Comparison of ENCODE assay signal across 8 cellular contexts in the genomic region with DNA sequence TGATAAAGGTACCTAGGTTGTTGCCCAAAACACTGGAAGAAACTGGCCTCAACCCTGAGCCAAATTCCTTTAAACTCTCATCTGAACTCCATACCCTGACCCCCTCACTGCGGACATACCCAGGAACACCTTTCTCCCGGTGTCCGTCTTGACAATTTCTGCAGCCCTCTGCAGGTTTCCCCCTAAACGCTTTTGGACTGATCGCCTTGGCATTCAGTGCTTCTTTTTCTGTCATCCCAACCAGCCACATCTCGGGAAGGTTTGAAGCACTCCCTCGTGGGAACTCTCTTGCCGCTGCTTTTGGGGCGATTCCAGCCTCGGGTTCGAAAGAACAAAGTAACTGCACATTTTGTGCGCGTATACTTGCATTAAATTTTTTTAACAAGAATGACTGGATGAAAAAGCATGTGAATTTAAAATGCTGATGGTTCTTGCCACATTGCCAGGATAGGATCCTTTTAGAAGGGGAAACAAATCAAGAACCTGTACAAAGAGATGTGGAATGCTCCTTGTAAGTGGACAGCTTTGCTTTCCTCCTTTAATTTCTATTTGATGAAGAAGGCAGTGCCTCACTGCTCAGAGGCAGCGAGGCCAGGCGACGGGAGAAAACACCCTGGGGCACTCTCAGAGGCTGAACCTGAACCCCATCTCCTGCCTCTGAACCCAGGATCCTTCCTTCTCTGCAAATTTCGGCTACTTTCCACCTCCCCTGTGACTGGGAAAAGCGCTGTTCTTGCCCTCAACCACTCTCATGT. TPM values are rescaled to one million over a fixed set of nuclear protein-coding genes. Genes with fewer than 3 reads are reported as not detected.
DNase-seq lines count a peak whose midpoint lies in the region; ATAC-seq, FAIRE-seq and TF ChIP-seq lines count a peak whose summit lies in the region.

No MANE protein-coding gene starts in this region.

- H3K9me3 ChIP-seq in keratinocyte (ENCODE audit: control insufficient read depth, low read depth, low read length), result no peaks in the 10 kb centered on the region
- H3K9me3 ChIP-seq in subcutaneous abdominal adipose tissue (ENCODE audit: control insufficient read depth in 5 of 5, low read length in 5 of 5), result no peaks in the 10 kb centered on the region

- H3K9ac ChIP-seq in keratinocyte (ENCODE audit: control insufficient read depth, extremely low read depth, insufficient read depth, low read length) (peak overlapping the region; percentile 100), subcutaneous abdominal adipose tissue (ENCODE audit: low read length in 5 of 5) (peak overlapping the region; percentile 78 to 99 (median 98))

- H3K4me3 ChIP-seq in astrocyte of the spinal cord (ENCODE audit: low read depth, low read length), result peak overlapping the region; percentile 71
- H3K4me3 ChIP-seq in keratinocyte (ENCODE audit: control insufficient read depth in 2 of 3, extremely low read depth in 1 of 3, insufficient read depth in 2 of 3, low read depth in 1 of 3, low read length in 3 of 3), result peak overlapping the region; percentile 90 to 99 (median 96)
- H3K4me3 ChIP-seq in subcutaneous abdominal adipose tissue (ENCODE audit: low read depth in 1 of 5, low read length in 5 of 5), result peak overlapping the region; percentile 86 to 97 (median 93)

- FAIRE-seq in keratinocyte (lab: Jason Lieb, UNC), result no peak
- no peak for FAIRE-seq in RCC 7860 (lab: Jason Lieb, UNC)

- H3K9me1 ChIP-seq in keratinocyte (ENCODE audit: control insufficient read depth, extremely low read depth, insufficient read depth, low read length), result no peaks in the 10 kb centered on the region

- no peaks in the 10 kb centered on the region for H3K27me3 ChIP-seq in keratinocyte (ENCODE audit: control insufficient read depth, extremely low read depth, insufficient read depth, low read length)
- H3K27me3 ChIP-seq in subcutaneous abdominal adipose tissue (ENCODE audit: control insufficient read depth in 5 of 5, insufficient read depth in 4 of 5, low read length in 5 of 5), result no peaks in the 10 kb centered on the region

- peak; percentile 51 for DNase-seq in activated CD8-positive, alpha-beta memory T cell treated with anti-CD3 and anti-CD28 coated beads, Interleukin-2, amount 50 U/mL, for 48 hours
- DNase-seq in activated CD8-positive, alpha-beta memory T cell treated with anti-CD3 and anti-CD28 coated beads for 24 hours, result no peak
- DNase-seq in HT-29 (ENCODE audit: low spot score) (peak; percentile 47), astrocyte of the spinal cord (ENCODE audit: low read depth, low spot score) (peak; percentile 22), keratinocyte (ENCODE audit: low read depth, low spot score) (no peak), RCC 7860 (ENCODE audit: low spot score) (no peak)

- peaks cover 50% of the 10 kb centered on the region for H3K79me2 ChIP-seq in keratinocyte (ENCODE audit: control insufficient read depth, insufficient read depth, low read length)

- dilution Hi-C loops in keratinocyte (cut with MboI; ENCODE audit: extremely low pct_ligation_motif_present, low sequenced_read_pairs), result no loop called here

- H3K27ac ChIP-seq in keratinocyte (ENCODE audit: control insufficient read depth, insufficient read depth, low read length) (peak overlapping the region; percentile 94), subcutaneous abdominal adipose tissue (ENCODE audit: low read depth, low read length) (peak overlapping the region; percentile 90)

- H4K20me1 ChIP-seq in keratinocyte (ENCODE audit: control insufficient read depth, extremely low read depth, insufficient read depth, low read length), result no peaks in the 10 kb centered on the region

- H3K36me3 ChIP-seq in keratinocyte (ENCODE audit: control insufficient read depth in 2 of 2, extremely low read depth in 1 of 2, insufficient read depth in 2 of 2, low read length in 2 of 2) (peaks cover 2 to 4% of the 10 kb centered on the region in 2 experiments), subcutaneous abdominal adipose tissue (ENCODE audit: control insufficient read depth in 5 of 5, insufficient read depth in 5 of 5, low read length in 5 of 5) (peaks cover 0 to 9% (median 5%) of the 10 kb centered on the region in 5 donors)

- H3K4me1 ChIP-seq in keratinocyte (ENCODE audit: control insufficient read depth, extremely low read depth, insufficient read depth, low read length), result peaks cover 12% of the 10 kb centered on the region
- peaks cover 2 to 27% (median 21%) of the 10 kb centered on the region in 5 donors for H3K4me1 ChIP-seq in subcutaneous abdominal adipose tissue (ENCODE audit: control insufficient read depth in 5 of 5, insufficient read depth in 5 of 5, low read length in 5 of 5)

- H2AFZ ChIP-seq in keratinocyte (ENCODE audit: control insufficient read depth, low read length), result peak overlapping the region; percentile 83

- no peak for ATAC-seq in GM18519 (IDR thresholded peaks at IDR 0.05; ENCODE audit: low FRiP score, unreplicated experiment)

- TF ChIP-seq CTCF in astrocyte of the spinal cord (IDR thresholded peaks at IDR 0.05; ENCODE audit: low read depth, low read length), result no peak
- TF ChIP-seq CTCF in keratinocyte (optimal IDR thresholded peaks at IDR 0.05 in 1 of 3, IDR thresholded peaks at IDR 0.05 in 1 of 3, conservative IDR thresholded peaks at IDR 0.05 in 1 of 3; ENCODE audit: extremely low read depth in 1 of 3, insufficient read depth in 2 of 3, low read length in 3 of 3), result no peak

- H3K4me2 ChIP-seq in keratinocyte (ENCODE audit: control insufficient read depth, extremely low read depth, insufficient read depth, low read depth, low read length), result peak overlapping the region; percentile 94

- in situ Hi-C loops in astrocyte of the spinal cord (cut with HindIII; ENCODE audit: low sequenced_read_pairs), result no loop called here

RNA-seq across cellular contexts. Expression of a gene that starts 0.6 kb away (rescaled TPM):
- 17.4 and 26.5 TPM in 2 replicates for total RNA-seq in HT-29 (2014; rRNA removed; shearing (Covaris generic))
- 39.4 to 55.2 TPM (median 41.6 TPM) in 3 replicates for polyA plus RNA-seq in keratinocyte
- polyA plus RNA-seq in keratinocyte (2011; ENCODE audit: low read depth), result 39.4 TPM
- polyA plus RNA-seq in keratinocyte (2011; cell fraction: cytosol; rRNA removed), result 30.9 and 59.7 TPM in 2 replicates
- polyA plus RNA-seq in keratinocyte (2011; cell fraction: nucleus; rRNA removed), result 35.6 and 44.6 TPM in 2 replicates
- 20.5 and 31.8 TPM in 2 replicates for polyA plus RNA-seq in keratinocyte (2012; ENCODE audit: low replicate concordance)
- polyA minus RNA-seq in keratinocyte, result 14.5 to 47.0 TPM (median 32.2 TPM) in 3 replicates
- 74.6 TPM for polyA minus RNA-seq in keratinocyte (2011; cell fraction: cytosol; rRNA and poly(A)+ RNA removed)
- 21.2 and 34.3 TPM in 2 replicates for polyA minus RNA-seq in keratinocyte (2011; cell fraction: nucleus; rRNA and poly(A)+ RNA removed)

RNA-seq across cellular contexts. Expression of a gene that starts 34.9 kb away (rescaled TPM):
- total RNA-seq in HT-29 (2014; rRNA removed; shearing (Covaris generic)), result 100 and 106 TPM in 2 replicates
- polyA plus RNA-seq in keratinocyte, result 7.3 to 31.4 TPM (median 11.7 TPM) in 3 replicates
- 5.5 TPM for polyA plus RNA-seq in keratinocyte (2011; ENCODE audit: low read depth)
- polyA plus RNA-seq in keratinocyte (2011; cell fraction: cytosol; rRNA removed), result 10.0 and 13.5 TPM in 2 replicates
- polyA plus RNA-seq in keratinocyte (2011; cell fraction: nucleus; rRNA removed), result 8.5 and 9.0 TPM in 2 replicates
- 4.6 and 24.5 TPM in 2 replicates for polyA plus RNA-seq in keratinocyte (2012; ENCODE audit: low replicate concordance)
- polyA minus RNA-seq in keratinocyte, result 7.7 to 63.6 TPM (median 20.9 TPM) in 3 replicates
- 18.2 TPM for polyA minus RNA-seq in keratinocyte (2011; cell fraction: cytosol; rRNA and poly(A)+ RNA removed)
- polyA minus RNA-seq in keratinocyte (2011; cell fraction: nucleus; rRNA and poly(A)+ RNA removed), result 4.7 and 5.7 TPM in 2 replicates

RNA-seq across cellular contexts. Expression of a gene that starts 48.9 kb away (rescaled TPM):
- 26.7 and 36.2 TPM in 2 replicates for total RNA-seq in HT-29 (2014; rRNA removed; shearing (Covaris generic))
- 45.0 to 68.3 TPM (median 59.9 TPM) in 3 replicates for polyA plus RNA-seq in keratinocyte
- 23.5 TPM for polyA plus RNA-seq in keratinocyte (2011; ENCODE audit: low read depth)
- polyA plus RNA-seq in keratinocyte (2011; cell fraction: cytosol; rRNA removed), result 44.1 and 58.3 TPM in 2 replicates
- polyA plus RNA-seq in keratinocyte (2011; cell fraction: nucleus; rRNA removed), result 52.7 and 57.8 TPM in 2 replicates
- polyA plus RNA-seq in keratinocyte (2012; ENCODE audit: low replicate concordance), result 24.2 and 41.3 TPM in 2 replicates
- polyA minus RNA-seq in keratinocyte, result 49.1 to 88.5 TPM (median 56.9 TPM) in 3 replicates
- polyA minus RNA-seq in keratinocyte (2011; cell fraction: cytosol; rRNA and poly(A)+ RNA removed), result 30.7 TPM
- 22.1 and 42.6 TPM in 2 replicates for polyA minus RNA-seq in keratinocyte (2011; cell fraction: nucleus; rRNA and poly(A)+ RNA removed)

Comparison
In these comparisons a context has a peak if more than half of its experiments do, and no peak if none do; other contexts are left out.
1. DNase-seq: peak in activated CD8-positive, alpha-beta memory T cell treated with anti-CD3 and anti-CD28 coated beads, Interleukin-2, amount 50 U/mL, for 48 hours (single experiment), HT-29 (single experiment) and astrocyte of the spinal cord (single experiment); none in activated CD8-positive, alpha-beta memory T cell treated with anti-CD3 and anti-CD28 coated beads for 24 hours (single experiment), keratinocyte (single experiment) and RCC 7860 (single experiment).
2. Peak in every context shown above with its lines, with median percentiles within 50 percentile points of each other: H3K4me3 ChIP-seq.